ENCODE assay signal across 12 cellular contexts in the genomic region with DNA sequence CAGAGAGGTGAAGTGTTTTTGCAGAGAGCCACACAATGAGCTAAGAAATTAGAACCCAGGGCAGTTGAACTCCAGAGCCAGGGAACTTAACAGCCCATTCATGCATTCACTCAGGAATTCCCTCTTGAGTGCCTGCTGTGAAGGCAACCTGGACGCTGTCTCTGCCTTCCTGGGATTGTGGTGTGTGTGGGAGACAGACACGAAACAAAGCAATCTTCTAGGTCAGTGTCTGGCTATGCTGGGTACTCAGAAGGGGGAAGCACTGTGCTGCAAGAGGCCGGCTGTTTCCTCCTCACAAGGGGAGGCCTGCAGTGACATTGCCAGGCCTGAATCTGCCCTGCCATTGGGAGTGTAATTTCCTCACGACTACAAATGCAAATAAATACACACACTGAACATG. TPM values are rescaled to one million over a fixed set of nuclear protein-coding genes. Genes with fewer than 3 reads are reported as not detected.
DNase-seq lines count a peak whose midpoint lies in the region; ATAC-seq, FAIRE-seq and TF ChIP-seq lines count a peak whose summit lies in the region.
"Had no signal": no experiment of that assay in that cellular context is flagged by ENCODE, and none has a peak within 500 bp of the region (broad histone marks: within the 10 kb centered on the region; RNA-seq: fewer than 3 reads in every experiment).

No MANE protein-coding gene starts in this region.

- POLR2A ChIA-PET in K562 (lab: Yijun Ruan, JAX): interaction anchor here (1.0 to 2.4 kb wide), 6 partner anchors 9 to 33 kb away, joined by 3 to 12 read pairs (median 6); partner anchors contain the start of genes B3GNT8 and BCKDHA

- TF ChIP-seq EP300 in K562 (IDR thresholded peaks at IDR 0.05; ENCODE audit: low read length): no peak

- H3K9ac ChIP-seq in K562 (ENCODE audit: insufficient read depth in 1 of 2, low read depth in 2 of 2, low read length in 2 of 2): no peak overlapping the region; a peak in 1 of 4 replicates

- no peak overlapping the region for H2AFZ ChIP-seq in K562 (ENCODE audit: low read depth, low read length)

- intact Hi-C loops in cardiac septum (cut with DNase I): no loop called here
- intact Hi-C loops in K562 (cut with micrococcal nuclease): no loop called here
- intact Hi-C loops in left colon (cut with DNase I, micrococcal nuclease): no loop called here
- intact Hi-C loops in breast epithelium (cut with DNase I; ENCODE audit: low total_unique reads): no loop called here
- intact Hi-C loops in prostate gland (cut with DNase I): no loop called here

- no peak for ATAC-seq in K562
- peak; percentile 69 for ATAC-seq in left colon
- no peak for ATAC-seq in HG02884 (IDR thresholded peaks at IDR 0.05; ENCODE audit: unreplicated experiment)

- H3K4me3 ChIP-seq in cardiac muscle cell: no peak overlapping the region
- no peak overlapping the region for H3K4me3 ChIP-seq in K562
- H3K4me3 ChIP-seq in breast epithelium: no peak overlapping the region
- H3K4me3 ChIP-seq in prostate gland: no peak overlapping the region

- in situ Hi-C loops in K562 (cut with MboI): no loop called here

- DNase-seq in cardiac muscle cell (ENCODE audit: low read depth in 1 of 2, low spot score in 1 of 2) (peak in 1 of 2 donors; percentile 58), cardiac septum (ENCODE audit: low spot score) (no peak), K562 (ENCODE audit: extremely low read depth in 1 of 4, low spot score in 3 of 4) (no peak), left colon (peak in 1 of 2 donors; percentile 32), breast epithelium (ENCODE audit: low spot score in 2 of 2) (no peak), prostate gland (ENCODE audit: low spot score) (no peak), HuH-7.5 (ENCODE audit: low spot score) (no peak)
- DNase-seq: NCI-H524 had no signal

- H3K36me3 ChIP-seq in cardiac muscle cell (peaks cover 4% of the 10 kb centered on the region), K562 (ENCODE audit: control insufficient read depth, insufficient read depth, low read length) (peaks cover 8% of the 10 kb centered on the region; the same call in 1 of the 3 replicates), breast epithelium (no peaks in the 10 kb centered on the region), prostate gland (peaks cover 0 to 6% of the 10 kb centered on the region in 2 donors)

- TF ChIP-seq POLR2A in K562 (conservative IDR thresholded peaks at IDR 0.05) (no peak), breast epithelium (IDR thresholded peaks at IDR 0.05) (no peak), prostate gland (IDR thresholded peaks at IDR 0.05) (no peak)

- H3K9me3 ChIP-seq in cardiac muscle cell (ENCODE audit: low read depth): no peaks in the 10 kb centered on the region
- no peaks in the 10 kb centered on the region for H3K9me3 ChIP-seq in K562 (replicated peaks; ENCODE audit: control insufficient read depth, insufficient read depth, low read depth, low read length)
- H3K9me3 ChIP-seq in breast epithelium: no peaks in the 10 kb centered on the region
- no peaks in the 10 kb centered on the region for H3K9me3 ChIP-seq in prostate gland

- TF ChIP-seq RAD21 in K562 (CRISPR knock-in tag; conservative IDR thresholded peaks at IDR 0.05 in 1 of 2, IDR thresholded peaks at IDR 0.05 in 1 of 2): no peak

- no peaks in the 10 kb centered on the region for H3K9me1 ChIP-seq in K562 (ENCODE audit: control insufficient read depth, insufficient read depth, low read length)

- no TSS peak for BruUV-seq in K562 (replicated peaks; lab: Mats Ljungman, UMichigan)

- no peaks in the 10 kb centered on the region for H4K20me1 ChIP-seq in K562 (replicated peaks; ENCODE audit: control insufficient read depth, insufficient read depth, low read length)

- 46% methylated on average over 3 of the region's 4 CpGs for WGBS in K562 (ENCODE audit: insufficient coverage, low coverage, missing lambda C conversion rate)
- 54% methylated on average over 4 of the region's 4 CpGs for WGBS in prostate gland

- H3K27ac ChIP-seq in cardiac muscle cell (peak overlapping the region; percentile 81), K562 (ENCODE audit: extremely low read depth, low read depth, low read length) (no peak overlapping the region), breast epithelium (no peak overlapping the region), prostate gland (no peak overlapping the region)

- CTCF ChIA-PET in K562 (lab: Yijun Ruan, JAX; ENCODE audit: low intra/inter-chr PET ratio): no interaction called here

- no peaks in the 10 kb centered on the region for H3K79me2 ChIP-seq in K562 (ENCODE audit: control insufficient read depth, insufficient read depth, low read length)

- H3K4me1 ChIP-seq in cardiac muscle cell (ENCODE audit: low read depth): peaks cover 11% of the 10 kb centered on the region
- peaks cover 7 to 12% of the 10 kb centered on the region in 2 experiments; a peak in 4 of 5 replicates for H3K4me1 ChIP-seq in K562 (replicated peaks in 1 of 2; ENCODE audit: control insufficient read depth in 2 of 2, insufficient read depth in 2 of 2, low read length in 2 of 2)
- peaks cover 0 to 11% of the 10 kb centered on the region in 2 donors for H3K4me1 ChIP-seq in breast epithelium
- H3K4me1 ChIP-seq in prostate gland (replicated peaks): peaks cover 10% of the 10 kb centered on the region

- TF ChIP-seq CTCF in cardiac muscle cell (IDR thresholded peaks at IDR 0.05; ENCODE audit: low read depth, low read length) (no peak), K562 (IDR thresholded peaks at IDR 0.05 in 2 of 3, conservative IDR thresholded peaks at IDR 0.05 in 1 of 3; ENCODE audit: insufficient read depth in 2 of 3, low read depth in 1 of 3, low read length in 3 of 3) (no peak), breast epithelium (IDR thresholded peaks at IDR 0.05) (no peak), prostate gland (IDR thresholded peaks at IDR 0.05) (no peak)

- peak; percentile 48 for FAIRE-seq in K562 (lab: Jason Lieb, UNC)
- FAIRE-seq: G401.6, keratinocyte had no signal

- H3K4me2 ChIP-seq in K562 (ENCODE audit: insufficient read depth, low read length): no peak overlapping the region

- H3K27me3 ChIP-seq in cardiac muscle cell (no peaks in the 10 kb centered on the region), K562 (ENCODE audit: control insufficient read depth in 2 of 2, insufficient read depth in 2 of 2, low read length in 2 of 2) (no peaks in the 10 kb centered on the region), breast epithelium (no peaks in the 10 kb centered on the region), prostate gland (replicated peaks; ENCODE audit: insufficient read depth) (no peaks in the 10 kb centered on the region)

RNA-seq across cellular contexts. Expression of gene BCKDHA, which starts 9.7 kb away (rescaled TPM):
- total RNA-seq in cardiac muscle cell (127 and 166 TPM in 2 replicates), cardiac septum (36.9 TPM), K562 (2014; rRNA removed) (44.5 and 52.5 TPM in 2 replicates), K562 (2014; rRNA removed; fragmentation: Illumina TruSeq; extraction: Trizol) (2.0 and 4.8 TPM in 2 replicates), K562 (2015; rRNA removed; fragmentation: Illumina TruSeq; extraction: Trizol) (10.6 and 14.0 TPM in 2 replicates), K562 (2021) (14.6 and 16.6 TPM in 2 replicates), left colon (10 to 100 TPM; 17.3 to 20.4 TPM), breast epithelium (10 to 100 TPM; 40.3 to 54.6 (median 53.1) TPM), prostate gland (10 to 100 TPM; 69.0 to 72.5 TPM)
- polyA plus RNA-seq in cardiac muscle cell (151 and 200 TPM in 2 replicates), K562 (2011; rRNA removed) (14.1 and 30.0 TPM in 2 replicates), K562 (2014; fragmentation: Illumina TruSeq; extraction: Trizol) (24.0 and 28.8 TPM in 2 replicates), K562 (2014; fragmentation: Nextera tagmentation; extraction: Ambion mirVana) (1 to 10 TPM; 4.5 to 6.4 TPM), K562 (2014; rRNA removed) (23.0 and 26.9 TPM in 2 replicates)
- 10.6 and 34.3 TPM in 2 replicates for total RNA-seq in K562 (2011; cell fraction: chromatin; rRNA removed; ENCODE audit: low replicate concordance)
- 28.8 and 36.0 TPM in 2 replicates for total RNA-seq in K562 (2011; cell fraction: nucleolus; rRNA removed)
- total RNA-seq in K562 (2011; cell fraction: nucleoplasm; rRNA removed): 11.3 and 14.4 TPM in 2 replicates
- 42.6 and 93.8 TPM in 2 replicates for polyA plus RNA-seq in K562 (2011; cell fraction: cytosol; rRNA removed)
- polyA plus RNA-seq in K562 (2011; cell fraction: nucleus; rRNA removed): 46.1 and 46.4 TPM in 2 replicates
- 18.7 and 29.6 TPM in 2 replicates for polyA plus RNA-seq in K562 (2012)
- polyA minus RNA-seq in K562 (2011; rRNA and poly(A)+ RNA removed): 6.4 and 7.1 TPM in 2 replicates
- 22.1 and 33.9 TPM in 2 replicates for polyA minus RNA-seq in K562 (2011; cell fraction: cytosol; rRNA and poly(A)+ RNA removed)
- 11.6 and 15.8 TPM in 2 replicates for polyA minus RNA-seq in K562 (2011; cell fraction: nucleus; rRNA and poly(A)+ RNA removed)

RNA-seq across cellular contexts. Expression of gene EXOSC5, which starts 10.1 kb away (rescaled TPM):
- total RNA-seq in cardiac muscle cell: 24.5 and 31.4 TPM in 2 replicates
- polyA plus RNA-seq in cardiac muscle cell: 40.6 and 53.0 TPM in 2 replicates
- total RNA-seq in cardiac septum: 9.0 TPM
- 10.4 and 27.0 TPM in 2 replicates for total RNA-seq in K562 (2011; cell fraction: chromatin; rRNA removed; ENCODE audit: low replicate concordance)
- 28.7 and 35.4 TPM in 2 replicates for total RNA-seq in K562 (2011; cell fraction: nucleolus; rRNA removed)
- 18.0 and 19.2 TPM in 2 replicates for total RNA-seq in K562 (2011; cell fraction: nucleoplasm; rRNA removed)
- total RNA-seq in K562 (2014; rRNA removed): 37.8 and 47.1 TPM in 2 replicates
- 8.6 and 10.9 TPM in 2 replicates for total RNA-seq in K562 (2014; rRNA removed; fragmentation: Illumina TruSeq; extraction: Trizol)
- 32.5 and 35.0 TPM in 2 replicates for total RNA-seq in K562 (2015; rRNA removed; fragmentation: Illumina TruSeq; extraction: Trizol)
- total RNA-seq in K562 (2021): 59.7 and 66.0 TPM in 2 replicates
- 43.3 and 53.6 TPM in 2 replicates for polyA plus RNA-seq in K562 (2011; rRNA removed)
- polyA plus RNA-seq in K562 (2011; cell fraction: cytosol; rRNA removed): 64.2 and 117 TPM in 2 replicates
- 33.3 and 35.8 TPM in 2 replicates for polyA plus RNA-seq in K562 (2011; cell fraction: nucleus; rRNA removed)
- 51.8 and 96.9 TPM in 2 replicates for polyA plus RNA-seq in K562 (2012)
- 22.3 and 47.3 TPM in 2 replicates for polyA plus RNA-seq in K562 (2014; fragmentation: Illumina TruSeq; extraction: Trizol)
- polyA plus RNA-seq in K562 (2014; fragmentation: Nextera tagmentation; extraction: Ambion mirVana): 10 to 100 TPM; 15.1 to 41.8 TPM
- polyA plus RNA-seq in K562 (2014; rRNA removed): 75.5 and 76.1 TPM in 2 replicates
- polyA minus RNA-seq in K562 (2011; rRNA and poly(A)+ RNA removed): 8.8 and 12.2 TPM in 2 replicates
- polyA minus RNA-seq in K562 (2011; cell fraction: cytosol; rRNA and poly(A)+ RNA removed): 19.4 and 42.8 TPM in 2 replicates
- 10.1 and 11.0 TPM in 2 replicates for polyA minus RNA-seq in K562 (2011; cell fraction: nucleus; rRNA and poly(A)+ RNA removed)
- 10 to 100 TPM; 11.8 to 12.7 TPM for total RNA-seq in left colon
- total RNA-seq in breast epithelium: 10 to 100 TPM; 18.2 to 20.6 (median 18.7) TPM
- total RNA-seq in prostate gland: 10 to 100 TPM; 29.6 to 34.0 TPM

RNA-seq across cellular contexts. Expression of gene B3GNT8, which starts 19.9 kb away (rescaled TPM):
- total RNA-seq in cardiac muscle cell (4.9 and 6.8 TPM in 2 replicates), cardiac septum (3.9 TPM), K562 (2014; rRNA removed) (1.00 and 2.3 TPM in 2 replicates), K562 (2014; rRNA removed; fragmentation: Illumina TruSeq; extraction: Trizol) (not detected in 2 replicates), K562 (2015; rRNA removed; fragmentation: Illumina TruSeq; extraction: Trizol) (0.83 and 0.90 TPM in 2 replicates), K562 (2021) (2.9 and 3.4 TPM in 2 replicates), left colon (10 to 100 TPM; 28.7 to 94.9 TPM), breast epithelium (1 to 10 TPM; 2.6 to 3.0 (median 2.9) TPM), prostate gland (10 to 100 TPM in 1 of 2 donors, 1 to 10 TPM in 1; 9.4 to 11.6 TPM)
- polyA plus RNA-seq in cardiac muscle cell (4.8 and 5.9 TPM in 2 replicates), K562 (2011; rRNA removed) (0.23 and 0.35 TPM in 2 replicates), K562 (2014; fragmentation: Illumina TruSeq; extraction: Trizol) (0.21 and 2.0 TPM in 2 replicates), K562 (2014; fragmentation: Nextera tagmentation; extraction: Ambion mirVana) (under 1 TPM in 1 of 2 experiments, not detected in 1; 0.11 TPM), K562 (2014; rRNA removed) (0.65 and 1.3 TPM in 2 replicates)
- 0.35 and 1.2 TPM in 2 replicates for total RNA-seq in K562 (2011; cell fraction: chromatin; rRNA removed; ENCODE audit: low replicate concordance)
- 2.5 and 3.7 TPM in 2 replicates for total RNA-seq in K562 (2011; cell fraction: nucleolus; rRNA removed)
- total RNA-seq in K562 (2011; cell fraction: nucleoplasm; rRNA removed): 0.66 TPM in 1 of 2 replicates, not detected in the other
- polyA plus RNA-seq in K562 (2011; cell fraction: cytosol; rRNA removed): 0.18 and 0.86 TPM in 2 replicates
- 0.25 and 0.50 TPM in 2 replicates for polyA plus RNA-seq in K562 (2011; cell fraction: nucleus; rRNA removed)
- polyA plus RNA-seq in K562 (2012): 2.8 and 5.4 TPM in 2 replicates
- 0.09 and 0.28 TPM in 2 replicates for polyA minus RNA-seq in K562 (2011; rRNA and poly(A)+ RNA removed)
- polyA minus RNA-seq in K562 (2011; cell fraction: cytosol; rRNA and poly(A)+ RNA removed): 1.8 TPM in 1 of 2 replicates, not detected in the other
- polyA minus RNA-seq in K562 (2011; cell fraction: nucleus; rRNA and poly(A)+ RNA removed): 0.67 and 0.81 TPM in 2 replicates
- total RNA-seq: HT1080 had no signal

RNA-seq across cellular contexts. Expression of gene TMEM91, which starts 30.9 kb away (rescaled TPM):
- total RNA-seq in cardiac muscle cell (16.8 and 21.8 TPM in 2 replicates), cardiac septum (2.9 TPM), K562 (2014; rRNA removed) (2.8 and 4.3 TPM in 2 replicates), K562 (2014; rRNA removed; fragmentation: Illumina TruSeq; extraction: Trizol) (1.5 and 1.6 TPM in 2 replicates), K562 (2015; rRNA removed; fragmentation: Illumina TruSeq; extraction: Trizol) (1.7 and 1.8 TPM in 2 replicates), K562 (2021) (2.3 and 2.7 TPM in 2 replicates), left colon (1 to 10 TPM; 2.8 to 4.9 TPM), breast epithelium (10 to 100 TPM; 15.7 to 29.2 (median 17.0) TPM), prostate gland (10 to 100 TPM; 15.7 to 19.7 TPM)
- polyA plus RNA-seq in cardiac muscle cell (14.5 and 18.1 TPM in 2 replicates), K562 (2011; rRNA removed) (3.0 and 3.9 TPM in 2 replicates), K562 (2014; fragmentation: Illumina TruSeq; extraction: Trizol) (3.0 and 3.1 TPM in 2 replicates), K562 (2014; fragmentation: Nextera tagmentation; extraction: Ambion mirVana) (1 to 10 TPM; 1.2 to 1.8 TPM), K562 (2014; rRNA removed) (3.1 and 5.2 TPM in 2 replicates)
- total RNA-seq in K562 (2011; cell fraction: chromatin; rRNA removed; ENCODE audit: low replicate concordance): 24.4 and 50.0 TPM in 2 replicates
- total RNA-seq in K562 (2011; cell fraction: nucleolus; rRNA removed): 29.5 and 29.9 TPM in 2 replicates
- total RNA-seq in K562 (2011; cell fraction: nucleoplasm; rRNA removed): 34.4 and 41.6 TPM in 2 replicates
- 2.3 and 3.1 TPM in 2 replicates for polyA plus RNA-seq in K562 (2011; cell fraction: cytosol; rRNA removed)
- 18.6 and 23.2 TPM in 2 replicates for polyA plus RNA-seq in K562 (2011; cell fraction: nucleus; rRNA removed)
- 2.8 and 6.9 TPM in 2 replicates for polyA plus RNA-seq in K562 (2012)
- 1.9 and 2.4 TPM in 2 replicates for polyA minus RNA-seq in K562 (2011; rRNA and poly(A)+ RNA removed)
- polyA minus RNA-seq in K562 (2011; cell fraction: cytosol; rRNA and poly(A)+ RNA removed): 2.0 and 3.7 TPM in 2 replicates
- 5.4 and 6.3 TPM in 2 replicates for polyA minus RNA-seq in K562 (2011; cell fraction: nucleus; rRNA and poly(A)+ RNA removed)

RNA-seq across cellular contexts. Expression of gene DMAC2, which starts 32.4 kb away (rescaled TPM):
- 78.5 and 110 TPM in 2 replicates for total RNA-seq in cardiac muscle cell
- 126 and 137 TPM in 2 replicates for polyA plus RNA-seq in cardiac muscle cell
- 84.4 TPM for total RNA-seq in cardiac septum
- total RNA-seq in K562 (2011; cell fraction: chromatin; rRNA removed; ENCODE audit: low replicate concordance): 25.5 and 29.9 TPM in 2 replicates
- total RNA-seq in K562 (2011; cell fraction: nucleolus; rRNA removed): 19.3 and 23.6 TPM in 2 replicates
- 29.0 and 48.6 TPM in 2 replicates for total RNA-seq in K562 (2011; cell fraction: nucleoplasm; rRNA removed)
- total RNA-seq in K562 (2014; rRNA removed): 39.1 and 43.5 TPM in 2 replicates
- total RNA-seq in K562 (2014; rRNA removed; fragmentation: Illumina TruSeq; extraction: Trizol): 33.0 and 34.1 TPM in 2 replicates
- total RNA-seq in K562 (2015; rRNA removed; fragmentation: Illumina TruSeq; extraction: Trizol): 43.1 and 43.2 TPM in 2 replicates
- 51.5 and 55.0 TPM in 2 replicates for total RNA-seq in K562 (2021)
- 45.3 and 64.1 TPM in 2 replicates for polyA plus RNA-seq in K562 (2011; rRNA removed)
- 92.7 and 108 TPM in 2 replicates for polyA plus RNA-seq in K562 (2011; cell fraction: cytosol; rRNA removed)
- polyA plus RNA-seq in K562 (2011; cell fraction: nucleus; rRNA removed): 33.7 and 36.8 TPM in 2 replicates
- 51.4 and 59.0 TPM in 2 replicates for polyA plus RNA-seq in K562 (2012)
- 58.1 and 59.4 TPM in 2 replicates for polyA plus RNA-seq in K562 (2014; fragmentation: Illumina TruSeq; extraction: Trizol)
- polyA plus RNA-seq in K562 (2014; fragmentation: Nextera tagmentation; extraction: Ambion mirVana): 10 to 100 TPM; 12.9 to 20.2 TPM
- 61.0 and 61.2 TPM in 2 replicates for polyA plus RNA-seq in K562 (2014; rRNA removed)
- polyA minus RNA-seq in K562 (2011; rRNA and poly(A)+ RNA removed): 49.5 and 56.9 TPM in 2 replicates
- polyA minus RNA-seq in K562 (2011; cell fraction: cytosol; rRNA and poly(A)+ RNA removed): 29.7 and 36.7 TPM in 2 replicates
- 7.0 and 9.7 TPM in 2 replicates for polyA minus RNA-seq in K562 (2011; cell fraction: nucleus; rRNA and poly(A)+ RNA removed)
- 10 to 100 TPM; 43.6 to 48.9 TPM for total RNA-seq in left colon
- 10 to 100 TPM; 24.8 to 41.3 (median 31.6) TPM for total RNA-seq in breast epithelium
- total RNA-seq in prostate gland: 10 to 100 TPM; 42.4 to 42.9 TPM
